ENCODE assay signal across 8 cellular contexts in genomic region chr1:27725374-27726172, GRCh38.
DNase-seq lines count a peak whose midpoint lies in the region; ATAC-seq and TF ChIP-seq lines count a peak whose summit lies in the region.

Gene FAM76A (plus strand): TSS chr1:27725961. CDS start chr1:27726081, 120 bp downstream.

- H3K27ac ChIP-seq in 22Rv1: peak within 1 kb of the TSS; percentile 56

- ATAC-seq in GM18511 (IDR thresholded peaks at IDR 0.05; ENCODE audit: unreplicated experiment): peak; percentile 95
- peak; percentile 94 for ATAC-seq in HG03039 (IDR thresholded peaks at IDR 0.05; ENCODE audit: unreplicated experiment)

- TF ChIP-seq CTCF in 22Rv1 (IDR thresholded peaks at IDR 0.05): peak; percentile 82
- peak; percentile 51 for TF ChIP-seq CTCF in astrocyte of the spinal cord (IDR thresholded peaks at IDR 0.05; ENCODE audit: low read depth, low read length)

- DNase-seq in NCI-H2081 (lab: John Stamatoyannopoulos, UW) (peak; percentile 96 to 98), T1000 (lab: John Stamatoyannopoulos, UW) (peak; percentile 100), astrocyte of the spinal cord (ENCODE audit: low read depth, low spot score) (peak; percentile 100), hippocampal formation (lab: John Stamatoyannopoulos, UW) (peak; percentile 99), retina (peak; percentile 100)

- in situ Hi-C loops in astrocyte of the spinal cord (cut with HindIII; ENCODE audit: low sequenced_read_pairs): no loop called here

- peak within 1 kb of the TSS; percentile 78 for H3K4me3 ChIP-seq in astrocyte of the spinal cord (ENCODE audit: low read depth, low read length)

Comparison
In these comparisons a context has a peak if more than half of its experiments do, and no peak if none do; other contexts are left out.
1. Peak in every context shown above with its lines: DNase-seq, ATAC-seq, H3K4me3 ChIP-seq and H3K27ac ChIP-seq.